8 cellular contexts compared by ENCODE assay signal in genomic region chr18:62437520-62438329, GRCh38.
A peak's percentile ranks its signal among the peaks of the same experiment; 100 is the strongest.
DNase-seq lines count a peak whose midpoint lies in the region; ATAC-seq and TF ChIP-seq lines count a peak whose summit lies in the region.

No MANE protein-coding gene starts in this region.

- H3K4me1 Mint-ChIP-seq in stimulated activated naive B cell treated with anti-CD40 and anti-IgM and Interleukin-4, amounts not matched to agents 10 μg/mL and 1 μg/mL and 100 μg/mL, for 72 hours = peaks cover 0 to 12% of the 10 kb centered on the region in 2 donors

- H3K27me3 ChIP-seq in foreskin keratinocyte = no peaks in the 10 kb centered on the region

- no peaks in the 10 kb centered on the region for H3K36me3 Mint-ChIP-seq in stimulated activated naive B cell treated with anti-CD40 and anti-IgM and Interleukin-4, amounts not matched to agents 10 μg/mL and 1 μg/mL and 100 μg/mL, for 72 hours

- no peak for TF ChIP-seq CTCF in foreskin keratinocyte (conservative IDR thresholded peaks at IDR 0.05)

- ATAC-seq in GM21447 (IDR thresholded peaks at IDR 0.05; ENCODE audit: unreplicated experiment) (peak; percentile 83), foreskin keratinocyte (peak; percentile 84), GM19395 (IDR thresholded peaks at IDR 0.05; ENCODE audit: unreplicated experiment) (no peak), HG03097 (IDR thresholded peaks at IDR 0.05; ENCODE audit: low FRiP score, unreplicated experiment) (no peak)
- peak; percentile 60 to 73 for ATAC-seq in stimulated activated naive B cell treated with anti-CD40 and anti-IgM and Interleukin-4, amounts not matched to agents 10 μg/mL and 1 μg/mL and 100 μg/mL, for 72 hours (replicated peaks)

- H3K27me3 Mint-ChIP-seq in stimulated activated naive B cell treated with anti-CD40 and anti-IgM and Interleukin-4, amounts not matched to agents 10 μg/mL and 1 μg/mL and 100 μg/mL, for 72 hours = peaks cover 7 to 16% of the 10 kb centered on the region in 2 donors

- H3K27ac ChIP-seq in foreskin keratinocyte = peak overlapping the region; percentile 21

- DNase-seq in RPMI7951 (ENCODE audit: low read depth) = peak; percentile 26
- peak; percentile 75 to 80 for DNase-seq in foreskin keratinocyte
- no peak for DNase-seq in stimulated activated naive B cell treated with anti-CD40 and anti-IgM and Interleukin-4, amounts not matched to agents 10 μg/mL and 1 μg/mL and 100 μg/mL, for 72 hours
- DNase-seq in activated effector memory CD4-positive, alpha-beta T cell treated with anti-CD3 and anti-CD28 coated beads, Interleukin-2, amount 50 U/mL, for 16 hours = no peak
- no peak for DNase-seq in NCI-H146 treated with DMSO at 0.1 percent for 48 hours (lab: John Stamatoyannopoulos, UW; ENCODE audit: unreplicated experiment)

- no peak overlapping the region for H3K27ac Mint-ChIP-seq in stimulated activated naive B cell treated with anti-CD40 and anti-IgM and Interleukin-4, amounts not matched to agents 10 μg/mL and 1 μg/mL and 100 μg/mL, for 72 hours

- no peak overlapping the region for H3K4me3 Mint-ChIP-seq in stimulated activated naive B cell treated with anti-CD40 and anti-IgM and Interleukin-4, amounts not matched to agents 10 μg/mL and 1 μg/mL and 100 μg/mL, for 72 hours

- no peaks in the 10 kb centered on the region for H3K9me3 Mint-ChIP-seq in stimulated activated naive B cell treated with anti-CD40 and anti-IgM and Interleukin-4, amounts not matched to agents 10 μg/mL and 1 μg/mL and 100 μg/mL, for 72 hours

- H3K4me1 ChIP-seq in foreskin keratinocyte = peaks cover 13% of the 10 kb centered on the region

Comparison
In these comparisons a context has a peak if more than half of its experiments do, and no peak if none do; other contexts are left out.
1. ATAC-seq: peak in GM21447 (single experiment), foreskin keratinocyte (single experiment) and stimulated activated naive B cell treated with anti-CD40 and anti-IgM and Interleukin-4, amounts not matched to agents 10 μg/mL and 1 μg/mL and 100 μg/mL, for 72 hours (2 of 2); none in GM19395 (single experiment) and HG03097 (single experiment).
2. DNase-seq: peak in RPMI7951 (single experiment) and foreskin keratinocyte (2 of 2); none in stimulated activated naive B cell treated with anti-CD40 and anti-IgM and Interleukin-4, amounts not matched to agents 10 μg/mL and 1 μg/mL and 100 μg/mL, for 72 hours (single experiment), activated effector memory CD4-positive, alpha-beta T cell treated with anti-CD3 and anti-CD28 coated beads, Interleukin-2, amount 50 U/mL, for 16 hours (single experiment) and NCI-H146 treated with DMSO at 0.1 percent for 48 hours (single experiment).